ENCODE assay signal across 1 cellular context in genomic region chr7:1503816-1504775, GRCh38.
A peak's percentile ranks its signal among the peaks of the same experiment; 100 is the strongest.
TF ChIP-seq lines count a peak whose summit lies in the region.

Gene INTS1, minus strand, starts transcription at chr7:1504389. Its CDS starts 429 bp downstream, at chr7:1503960.

TF ChIP-seq in HepG2, 621 proteins besides CTCF, POLR2A, EP300 and RAD21 (continued from another document and continues in another):
- TF ChIP-seq AGO2 (optimal IDR thresholded peaks at IDR 0.05; ENCODE audit: low read depth, low read length) (peak; percentile 74), ZNF20 (CRISPR knock-in tag; IDR thresholded peaks at IDR 0.05) (no peak), U2AF2 (IDR thresholded peaks at IDR 0.05; ENCODE audit: low read depth, low read length) (no peak), ARHGAP35 (CRISPR knock-in tag; IDR thresholded peaks at IDR 0.05; ENCODE audit: borderline replicate concordance) (no peak), CCAR2 (optimal IDR thresholded peaks at IDR 0.05; ENCODE audit: low read depth, low read length) (peak; percentile 39), ARID2 (CRISPR knock-in tag; IDR thresholded peaks at IDR 0.05; ENCODE audit: borderline replicate concordance) (no peak), GLMP (CRISPR knock-in tag; IDR thresholded peaks at IDR 0.05; ENCODE audit: borderline replicate concordance) (no peak), TOE1 (CRISPR knock-in tag; IDR thresholded peaks at IDR 0.05) (no peak), ZNF263 (CRISPR knock-in tag; IDR thresholded peaks at IDR 0.05) (peak; percentile 81), ZNF329 (CRISPR knock-in tag; IDR thresholded peaks at IDR 0.05; ENCODE audit: low read depth) (no peak), TCF7L2 (IDR thresholded peaks at IDR 0.05; ENCODE audit: low read depth, low read length) (no peak), HMGXB4 (CRISPR knock-in tag; IDR thresholded peaks at IDR 0.05; ENCODE audit: borderline replicate concordance in 1 of 2, low read depth in 1 of 2) (peak; percentile 80 to 82; a peak in 3 of 4 replicates), MYC (CRISPR knock-in tag; IDR thresholded peaks at IDR 0.05; ENCODE audit: borderline replicate concordance) (peak; percentile 93; the same call in 1 of the 2 replicates), KLF16 (CRISPR knock-in tag; IDR thresholded peaks at IDR 0.05) (peak in 1 of 2 experiments; percentile 95; a peak in 2 of 4 replicates), SOX13 (IDR thresholded peaks at IDR 0.05) (no peak), SOX13 (CRISPR knock-in tag; conservative IDR thresholded peaks at IDR 0.05 in 1 of 2, IDR thresholded peaks at IDR 0.05 in 1 of 2) (peak in 1 of 2 experiments; percentile 38; a peak in 1 of 4 replicates), ZNF678 (CRISPR knock-in tag; IDR thresholded peaks at IDR 0.05) (no peak), POGZ (CRISPR knock-in tag; IDR thresholded peaks at IDR 0.05) (peak; percentile 46; the same call in 1 of the 2 replicates), TEAD2 (CRISPR knock-in tag; IDR thresholded peaks at IDR 0.05) (no peak), MEIS2 (CRISPR knock-in tag; IDR thresholded peaks at IDR 0.05) (no peak), CHCHD3 (CRISPR knock-in tag; IDR thresholded peaks at IDR 0.05) (no peak), IKZF1 (IDR thresholded peaks at IDR 0.05) (no peak), TEF (CRISPR knock-in tag; IDR thresholded peaks at IDR 0.05) (no peak), ZFP37 (CRISPR knock-in tag; IDR thresholded peaks at IDR 0.05; ENCODE audit: borderline replicate concordance) (no peak), ZNF629 (CRISPR knock-in tag; conservative IDR thresholded peaks at IDR 0.05) (no peak), ZNF292 (CRISPR knock-in tag; IDR thresholded peaks at IDR 0.05; ENCODE audit: borderline replicate concordance, low read depth) (no peak), ZNF646 (CRISPR knock-in tag; IDR thresholded peaks at IDR 0.05) (no peak), ZNF350 (CRISPR knock-in tag; IDR thresholded peaks at IDR 0.05; ENCODE audit: borderline replicate concordance, low read depth) (no peak), PPARG (CRISPR knock-in tag; conservative IDR thresholded peaks at IDR 0.05) (0 out of 2 replicates have a peak, but pooled peaks have one; percentile 30), SNAPC2 (CRISPR knock-in tag; IDR thresholded peaks at IDR 0.05) (no peak), ZKSCAN8 (CRISPR knock-in tag; IDR thresholded peaks at IDR 0.05; ENCODE audit: borderline replicate concordance) (no peak), CC2D1A (CRISPR knock-in tag; IDR thresholded peaks at IDR 0.05) (no peak), REL (CRISPR knock-in tag; conservative IDR thresholded peaks at IDR 0.05) (no peak), ZNF891 (CRISPR knock-in tag; IDR thresholded peaks at IDR 0.05) (no peak), ATF1 (CRISPR knock-in tag; IDR thresholded peaks at IDR 0.05) (no peak), ZNF547 (CRISPR knock-in tag; IDR thresholded peaks at IDR 0.05) (peak; percentile 87), JDP2 (CRISPR knock-in tag; IDR thresholded peaks at IDR 0.05; ENCODE audit: borderline replicate concordance) (no peak), TFE3 (CRISPR knock-in tag; IDR thresholded peaks at IDR 0.05) (peak; percentile 67; the same call in 1 of the 2 replicates), NKX3-1 (CRISPR knock-in tag; IDR thresholded peaks at IDR 0.05) (no peak), ZNF160 (CRISPR knock-in tag; IDR thresholded peaks at IDR 0.05) (0 out of 2 replicates have a peak, but pooled peaks have one; percentile 42), STAG1 (CRISPR knock-in tag; IDR thresholded peaks at IDR 0.05) (peak; percentile 51), ZNF224 (CRISPR knock-in tag; IDR thresholded peaks at IDR 0.05) (no peak), TRIM22 (IDR thresholded peaks at IDR 0.05) (no peak), ZBTB44 (CRISPR knock-in tag; IDR thresholded peaks at IDR 0.05) (peak; percentile 69; the same call in 1 of the 2 replicates), ZFX (CRISPR knock-in tag; IDR thresholded peaks at IDR 0.05; ENCODE audit: low read depth) (peak; percentile 90), ZNF431 (CRISPR knock-in tag; IDR thresholded peaks at IDR 0.05; ENCODE audit: borderline replicate concordance, low read depth) (no peak), KLF9 (CRISPR knock-in tag; IDR thresholded peaks at IDR 0.05; ENCODE audit: low read depth) (no peak), GTF3A (CRISPR knock-in tag; conservative IDR thresholded peaks at IDR 0.05) (no peak), RORA (CRISPR knock-in tag; IDR thresholded peaks at IDR 0.05) (no peak), CREB3 (CRISPR knock-in tag; IDR thresholded peaks at IDR 0.05) (no peak), ZNF441 (CRISPR knock-in tag; IDR thresholded peaks at IDR 0.05; ENCODE audit: borderline replicate concordance) (no peak)
